Comparison of ENCODE assay signal across 1 cellular context in genomic region chrX:20197641-20198210, GRCh38.
TF ChIP-seq lines count a peak whose summit lies in the region.

No MANE protein-coding gene starts in this region.

TF ChIP-seq in IMR-90, 13 proteins besides CTCF, POLR2A, EP300 and RAD21:
- TF ChIP-seq, protein P1, sequence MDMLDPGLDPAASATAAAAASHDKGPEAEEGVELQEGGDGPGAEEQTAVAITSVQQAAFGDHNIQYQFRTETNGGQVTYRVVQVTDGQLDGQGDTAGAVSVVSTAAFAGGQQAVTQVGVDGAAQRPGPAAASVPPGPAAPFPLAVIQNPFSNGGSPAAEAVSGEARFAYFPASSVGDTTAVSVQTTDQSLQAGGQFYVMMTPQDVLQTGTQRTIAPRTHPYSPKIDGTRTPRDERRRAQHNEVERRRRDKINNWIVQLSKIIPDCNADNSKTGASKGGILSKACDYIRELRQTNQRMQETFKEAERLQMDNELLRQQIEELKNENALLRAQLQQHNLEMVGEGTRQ (IDR thresholded peaks at IDR 0.05; ENCODE audit: low read depth, low read length) = no peak
- TF ChIP-seq FOS (IDR thresholded peaks at IDR 0.05; ENCODE audit: low read depth, low read length) = no peak
